ENCODE assay signal across 1 cellular context in genomic region chr16:25257504-25257955, GRCh38.
TF ChIP-seq lines count a peak whose summit lies in the region.

Gene ZKSCAN2, minus strand, starts transcription at chr16:25257845. Its CDS starts 718 bp downstream, at chr16:25257127.

TF ChIP-seq in HepG2, 621 proteins besides CTCF, POLR2A, EP300 and RAD21 (continued from another document and continues in another):
- TF ChIP-seq CERS6 (CRISPR knock-in tag; IDR thresholded peaks at IDR 0.05) (peak; percentile 62; the same call in 1 of the 2 replicates), MIXL1 (CRISPR knock-in tag; IDR thresholded peaks at IDR 0.05) (peak; percentile 31; the same call in 1 of the 2 replicates), ZNF589 (CRISPR knock-in tag; conservative IDR thresholded peaks at IDR 0.05) (no peak), GABPB1 (CRISPR knock-in tag; IDR thresholded peaks at IDR 0.05) (peak; percentile 82), ASH2L (IDR thresholded peaks at IDR 0.05; ENCODE audit: insufficient read length, low read depth, low read length) (peak; percentile 94), ZNF720 (CRISPR knock-in tag; IDR thresholded peaks at IDR 0.05) (no peak), ZNF407 (CRISPR knock-in tag; IDR thresholded peaks at IDR 0.05; ENCODE audit: not compliant biosample characterization) (no peak), ZFP37 (CRISPR knock-in tag; IDR thresholded peaks at IDR 0.05; ENCODE audit: borderline replicate concordance) (0 out of 2 replicates have a peak, but pooled peaks have one; percentile 29), HNRNPLL (IDR thresholded peaks at IDR 0.05; ENCODE audit: low read depth, low read length, poor library complexity, severe bottlenecking) (peak; percentile 65), ZSCAN5A (CRISPR knock-in tag; IDR thresholded peaks at IDR 0.05; ENCODE audit: borderline replicate concordance) (no peak), ZNF260 (CRISPR knock-in tag; IDR thresholded peaks at IDR 0.05; ENCODE audit: borderline replicate concordance, low read depth) (no peak), HNRNPH1 (optimal IDR thresholded peaks at IDR 0.05; ENCODE audit: low read depth, low read length) (no peak), PRDM4 (CRISPR knock-in tag; IDR thresholded peaks at IDR 0.05; ENCODE audit: borderline replicate concordance) (0 out of 2 replicates have a peak, but pooled peaks have one; percentile 27), KDM5A (IDR thresholded peaks at IDR 0.05; ENCODE audit: borderline replicate concordance, low read length) (no peak; the same call in 1 of the 2 replicates), ZNF543 (CRISPR knock-in tag; IDR thresholded peaks at IDR 0.05) (peak; percentile 7; the same call in 1 of the 2 replicates), ZMYM3 (CRISPR knock-in tag; IDR thresholded peaks at IDR 0.05) (no peak), TOE1 (CRISPR knock-in tag; IDR thresholded peaks at IDR 0.05) (0 out of 2 replicates have a peak, but pooled peaks have one; percentile 72), ZNF800 (CRISPR knock-in tag; IDR thresholded peaks at IDR 0.05) (no peak), ZNF639 (CRISPR knock-in tag; conservative IDR thresholded peaks at IDR 0.05) (no peak; the same call in 1 of the 2 replicates), ZNF724P (CRISPR knock-in tag; IDR thresholded peaks at IDR 0.05; ENCODE audit: borderline replicate concordance) (peak; percentile 85; the same call in 1 of the 2 replicates), REL (CRISPR knock-in tag; conservative IDR thresholded peaks at IDR 0.05) (no peak), MAFK (conservative IDR thresholded peaks at IDR 0.05 in 1 of 2, IDR thresholded peaks at IDR 0.05 in 1 of 2; ENCODE audit: low read length in 2 of 2) (no peak), DR1 (CRISPR knock-in tag; IDR thresholded peaks at IDR 0.05) (no peak; the same call in 1 of the 2 replicates), TSC22D2 (CRISPR knock-in tag; IDR thresholded peaks at IDR 0.05; ENCODE audit: borderline replicate concordance) (peak; percentile 38), ZNF382 (CRISPR knock-in tag; IDR thresholded peaks at IDR 0.05; ENCODE audit: borderline replicate concordance) (no peak), ZFX (CRISPR knock-in tag; IDR thresholded peaks at IDR 0.05; ENCODE audit: low read depth) (peak; percentile 98), ZNF333 (CRISPR knock-in tag; IDR thresholded peaks at IDR 0.05; ENCODE audit: borderline replicate concordance) (peak; percentile 41; the same call in 1 of the 2 replicates), EHMT2 (IDR thresholded peaks at IDR 0.05; ENCODE audit: borderline replicate concordance, low read depth, low read length) (no peak), ZNF609 (CRISPR knock-in tag; IDR thresholded peaks at IDR 0.05; ENCODE audit: borderline replicate concordance) (peak; percentile 8; the same call in 1 of the 2 replicates), ZBTB34 (CRISPR knock-in tag; IDR thresholded peaks at IDR 0.05) (no peak), HOXA3 (CRISPR knock-in tag; IDR thresholded peaks at IDR 0.05) (0 out of 2 replicates have a peak, but pooled peaks have one; percentile 48), ZSCAN21 (CRISPR knock-in tag; IDR thresholded peaks at IDR 0.05; ENCODE audit: borderline replicate concordance) (peak; percentile 69; the same call in 1 of the 2 replicates), IKZF1 (IDR thresholded peaks at IDR 0.05) (no peak)
